ENCODE assay signal across 8 cellular contexts in genomic region chr9:134325813-134326753, GRCh38. TPM values are rescaled to one million over a fixed set of nuclear protein-coding genes. Genes with fewer than 3 reads are reported as not detected.
DNase-seq lines count a peak whose midpoint lies in the region; ATAC-seq, FAIRE-seq and TF ChIP-seq lines count a peak whose summit lies in the region.

TSS of gene RXRA (plus strand) at chr9:134326455. CDS start at chr9:134326632, 177 bp downstream.

- peak in 1 of 3 experiments; percentile 19; a peak in 1 of 4 replicates for TF ChIP-seq CTCF in H1 (IDR thresholded peaks at IDR 0.05; ENCODE audit: control extremely low read depth in 1 of 3, insufficient read depth in 1 of 3, low read depth in 1 of 3, low read length in 3 of 3)

- H3K4me1 Mint-ChIP-seq in activated CD8-positive, alpha-beta memory T cell treated with anti-CD3 and anti-CD28 coated beads, Interleukin-2, amount 10 ng/mL, durations not matched to agents 7 days and 5 days: peaks cover 2% of the 10 kb centered on the region

- no peak for TF ChIP-seq RAD21 in H1 (IDR thresholded peaks at IDR 0.05 in 1 of 2, conservative IDR thresholded peaks at IDR 0.05 in 1 of 2; ENCODE audit: low read depth in 2 of 2, low read length in 2 of 2)

- H3K27ac ChIP-seq in ACC112 (ENCODE audit: low read depth, low read length): peak within 1 kb of the TSS; percentile 46
- no peak within 1 kb of the TSS for H3K27ac ChIP-seq in H1 (ENCODE audit: low read depth, low read length)

- peaks cover 13% of the 10 kb centered on the region for H3K79me1 ChIP-seq in H1 (ENCODE audit: low read depth, low read length)

- H3K4me3 ChIP-seq in ACC112 (ENCODE audit: low read depth, low read length) (peak within 1 kb of the TSS; percentile 99), H1 (ENCODE audit: extremely low read depth in 1 of 4, insufficient read depth in 2 of 4, low read depth in 3 of 4, low read length in 4 of 4) (peak within 1 kb of the TSS; percentile 63 to 81 (median 70))

- H2BK12ac ChIP-seq in H1 (ENCODE audit: low read depth, low read length): peak within 1 kb of the TSS; percentile 80; the same call in 1 of the 2 replicates

- no peak within 1 kb of the TSS for H2AK5ac ChIP-seq in H1 (ENCODE audit: low read depth, low read length)

- H3K9me3 Mint-ChIP-seq in activated CD8-positive, alpha-beta memory T cell treated with anti-CD3 and anti-CD28 coated beads, Interleukin-2, amount 10 ng/mL, durations not matched to agents 7 days and 5 days (ENCODE audit: low read depth): no peaks in the 10 kb centered on the region

- POLR2A ChIA-PET in H1 (lab: Charles Lee; ENCODE audit: partially characterized antibody): interaction anchor here (0.7 to 1.6 kb wide), 6 partner anchors 24 to 335 kb away, joined by 3 to 5 read pairs (median 3); no protein-coding TSS in a partner anchor

- no peak within 1 kb of the TSS for H3K27ac Mint-ChIP-seq in activated CD8-positive, alpha-beta memory T cell treated with anti-CD3 and anti-CD28 coated beads, Interleukin-2, amount 10 ng/mL, durations not matched to agents 7 days and 5 days

- peak within 1 kb of the TSS; percentile 86 to 90 for H3K4me2 ChIP-seq in H1 (ENCODE audit: insufficient read depth in 1 of 2, low read depth in 2 of 2, low read length in 2 of 2)

- no peak within 1 kb of the TSS for H2BK20ac ChIP-seq in H1 (ENCODE audit: low read length)

- peaks cover 9 to 14% of the 10 kb centered on the region in 2 experiments for H4K20me1 ChIP-seq in H1 (replicated peaks in 1 of 2; ENCODE audit: control insufficient read depth in 1 of 2, insufficient read depth in 2 of 2, low read length in 2 of 2)

- H3K27me3 ChIP-seq in ACC112 (ENCODE audit: insufficient read depth, low read length) (no peaks in the 10 kb centered on the region), H1 (replicated peaks in 1 of 4; ENCODE audit: control insufficient read depth in 3 of 4, extremely low read depth in 1 of 4, insufficient read depth in 3 of 4, low read length in 3 of 4) (peaks cover 0 to 6% (median 2%) of the 10 kb centered on the region in 4 experiments; a peak in 2 of 7 replicates)

- H3K23me2 ChIP-seq in H1 (ENCODE audit: low read depth, low read length): peaks cover 10% of the 10 kb centered on the region; the same call in 1 of the 2 replicates

- H3K4ac ChIP-seq in H1 (replicated peaks; ENCODE audit: insufficient read length, low read depth, low read length): peak within 1 kb of the TSS; percentile 94

- H3K9me3 ChIP-seq in H1 (ENCODE audit: insufficient read depth in 2 of 2, low read depth in 1 of 2, low read length in 1 of 2): no peaks in the 10 kb centered on the region

- peak within 1 kb of the TSS; percentile 92 for H2BK120ac ChIP-seq in H1 (replicated peaks; ENCODE audit: low read depth, low read length)

- peaks cover 42% of the 10 kb centered on the region for H3K27me3 Mint-ChIP-seq in activated CD8-positive, alpha-beta memory T cell treated with anti-CD3 and anti-CD28 coated beads, Interleukin-2, amount 10 ng/mL, durations not matched to agents 7 days and 5 days

- peaks cover 43% of the 10 kb centered on the region for H3K79me2 ChIP-seq in ACC112 (ENCODE audit: control insufficient read depth, insufficient read depth, low read length, unreplicated experiment)
- peaks cover 7 to 36% of the 10 kb centered on the region in 2 experiments; a peak in 3 of 4 replicates for H3K79me2 ChIP-seq in H1 (ENCODE audit: control insufficient read depth in 1 of 2, insufficient read depth in 2 of 2, low read length in 2 of 2)

- FAIRE-seq in GM19239 (lab: Jason Lieb, UNC) (no peak), H1 (lab: Jason Lieb, UNC) (no peak)

- CTCF ChIA-PET in activated CD8-positive, alpha-beta memory T cell treated with anti-CD3 and anti-CD28 coated beads, Interleukin-2, amount 10 ng/mL, durations not matched to agents 7 days and 5 days (lab: Charles Lee): no interaction called here
- CTCF ChIA-PET in H1 (lab: Charles Lee; ENCODE audit: partially characterized antibody): interaction anchor here (0.9 kb wide), 1 partner anchor 155 kb away, joined by 3 read pairs; no protein-coding TSS in a partner anchor

- no peak within 1 kb of the TSS for H3K23ac ChIP-seq in H1 (ENCODE audit: insufficient read length)

- peak within 1 kb of the TSS; percentile 98 for H4K91ac ChIP-seq in H1 (replicated peaks; ENCODE audit: insufficient read length, low read length)

- peaks cover 30% of the 10 kb centered on the region for H3K4me1 ChIP-seq in ACC112 (ENCODE audit: control insufficient read depth, insufficient read depth, low read length, unreplicated experiment)
- H3K4me1 ChIP-seq in H1 (replicated peaks in 1 of 4; ENCODE audit: control insufficient read depth in 3 of 4, insufficient read depth in 4 of 4, low read length in 3 of 4): peaks cover 0 to 45% (median 25%) of the 10 kb centered on the region in 4 experiments; a peak in 6 of 7 replicates

- peak within 1 kb of the TSS; percentile 88; the same call in 1 of the 2 replicates for H2BK15ac ChIP-seq in H1 (ENCODE audit: low read length)

- H4K8ac ChIP-seq in H1 (ENCODE audit: extremely low read depth, insufficient read depth, low read length): peak within 1 kb of the TSS; percentile 88

- H3K36me3 Mint-ChIP-seq in activated CD8-positive, alpha-beta memory T cell treated with anti-CD3 and anti-CD28 coated beads, Interleukin-2, amount 10 ng/mL, durations not matched to agents 7 days and 5 days: no peaks in the 10 kb centered on the region

- no peak for TF ChIP-seq EP300 in H1 (IDR thresholded peaks at IDR 0.05; ENCODE audit: borderline replicate concordance in 1 of 2, low read depth in 2 of 2, low read length in 2 of 2)

- TF ChIP-seq POLR2A in H1 (IDR thresholded peaks at IDR 0.05; ENCODE audit: control extremely low read depth in 1 of 2, low read depth in 2 of 2, low read length in 2 of 2): peak in 1 of 2 experiments; percentile 42; a peak in 1 of 3 replicates

- peak within 1 kb of the TSS; percentile 59 for H3K56ac ChIP-seq in H1 (replicated peaks; ENCODE audit: insufficient read length, low read depth, low read length)

- no peak within 1 kb of the TSS for H3K14ac ChIP-seq in H1 (ENCODE audit: insufficient read length)

- H2AFZ ChIP-seq in ACC112 (ENCODE audit: low read length, unreplicated experiment): peak within 1 kb of the TSS; percentile 90
- H2AFZ ChIP-seq in H1 (ENCODE audit: low read length): no peak within 1 kb of the TSS

- peak within 1 kb of the TSS; percentile 87 for H3K18ac ChIP-seq in H1 (ENCODE audit: extremely low read depth, low read length)

- H3K9ac ChIP-seq in H1 (replicated peaks in 1 of 4; ENCODE audit: extremely low read depth in 1 of 4, low read depth in 3 of 4, low read length in 3 of 4): peak within 1 kb of the TSS; percentile 34 to 83 (median 58); a peak in 6 of 7 replicates

- H4K5ac ChIP-seq in H1 (ENCODE audit: insufficient read length, low read depth, low read length): peak within 1 kb of the TSS; percentile 57

- 2% methylated on average over 9 of the region's 164 CpGs; no CpG with 5 or more reads in 1 of the 2 experiments for WGBS in H1 (ENCODE audit: extremely low coverage in 1 of 2, insufficient coverage in 1 of 2, insufficient read length in 1 of 2, insufficient replicate concordance in 2 of 2, low coverage in 1 of 2, low lambda C conversion rate in 2 of 2, missing lambda C conversion rate in 1 of 2), 2 experiments

- peak; percentile 37 for ATAC-seq in activated CD8-positive, alpha-beta memory T cell treated with anti-CD3 and anti-CD28 coated beads, Interleukin-2, amount 10 ng/mL, durations not matched to agents 7 days and 5 days

- no peak within 1 kb of the TSS; the same call in 1 of the 2 replicates for H2BK5ac ChIP-seq in H1 (ENCODE audit: low read depth, low read length)

- no peaks in the 10 kb centered on the region for H3K36me3 ChIP-seq in ACC112 (ENCODE audit: insufficient read depth, low read length)
- no peaks in the 10 kb centered on the region for H3K36me3 ChIP-seq in H1 (ENCODE audit: control insufficient read depth in 2 of 4, insufficient read depth in 4 of 4, low read length in 3 of 4)

- DNase-seq in GM19239 (ENCODE audit: insufficient read length, low spot score) (peak; percentile 74), NCI-H460 (ENCODE audit: extremely low read depth, low read depth) (peak; percentile 87), H1 (ENCODE audit: low read depth in 1 of 2, low spot score in 2 of 2) (peak in 1 of 2 experiments; percentile 66), lung microvascular endothelial cell (ENCODE audit: low read depth in 2 of 2) (peak; percentile 86 to 89), NCI-H146 treated with DMSO at 0.1 percent for 48 hours (lab: John Stamatoyannopoulos, UW; ENCODE audit: unreplicated experiment) (no peak)
- DNase-seq in activated CD8-positive, alpha-beta memory T cell treated with anti-CD3 and anti-CD28 coated beads, Interleukin-2, amount 10 ng/mL, durations not matched to agents 7 days and 5 days: no peak
- peak; percentile 44 to 69 (median 66) for DNase-seq in stimulated activated CD4-positive, alpha-beta T cell treated with anti-CD3 and anti-CD28 coated beads, TNF-alpha, amount 100 ng/mL, for 4 hours (ENCODE audit: low read depth in 3 of 3)

- peak within 1 kb of the TSS; percentile 26 for H3K4me3 Mint-ChIP-seq in activated CD8-positive, alpha-beta memory T cell treated with anti-CD3 and anti-CD28 coated beads, Interleukin-2, amount 10 ng/mL, durations not matched to agents 7 days and 5 days

TF ChIP-seq in H1, 55 proteins besides CTCF, POLR2A, EP300 and RAD21 (continues in another document):
- no peak for TF ChIP-seq CTBP2 (IDR thresholded peaks at IDR 0.05; ENCODE audit: borderline replicate concordance, insufficient read depth, insufficient read length, low read length)
- no peak for TF ChIP-seq TEAD4 (IDR thresholded peaks at IDR 0.05; ENCODE audit: low read depth, low read length)
- TF ChIP-seq MAFK (IDR thresholded peaks at IDR 0.05; ENCODE audit: low read depth, low read length): no peak
- TF ChIP-seq TAF7 (optimal IDR thresholded peaks at IDR 0.05; ENCODE audit: borderline replicate concordance, low read depth, low read length): peak; percentile 30
- TF ChIP-seq RBBP5 (IDR thresholded peaks at IDR 0.05; ENCODE audit: borderline replicate concordance, low read depth, low read length): 0 out of 2 replicates have a peak, but pooled peaks have one; percentile 36

RNA-seq across cellular contexts. Expression of gene RXRA, which starts in this region (rescaled TPM):
- 29.3 and 30.5 TPM in 2 replicates for total RNA-seq in NCI-H460 (2014; rRNA removed; shearing (Covaris generic))
- polyA plus RNA-seq in NCI-H460 (2014; cell fraction: nucleus; rRNA removed): 15.3 and 19.8 TPM in 2 replicates
- total RNA-seq in activated CD8-positive, alpha-beta memory T cell treated with anti-CD3 and anti-CD28 coated beads, Interleukin-2, amount 10 ng/mL, durations not matched to agents 7 days and 5 days: 1 to 10 TPM in 1 of 2 experiments, under 1 TPM in 1; 0.91 to 1.5 TPM
- total RNA-seq in H1 (2021; fragmentation: NEBNext Ultra II Directional; extraction: Animal tissue kit (Norgen Biotek cat#: 25700)): 28.1 and 29.4 TPM in 2 replicates
- 9.8 and 21.0 TPM in 2 replicates for polyA plus RNA-seq in H1 (2011; rRNA removed)
- polyA plus RNA-seq in H1 (2011; cell fraction: cytosol; rRNA removed): 14.3 TPM
- 27.1 TPM for polyA plus RNA-seq in H1 (2011; cell fraction: nucleus; rRNA removed)
- polyA plus RNA-seq in H1 (2012, experiment 1 of 2): 14.2 to 23.4 TPM (median 21.5 TPM) in 4 replicates
- 17.1 TPM for polyA plus RNA-seq in H1 (2012, experiment 2 of 2)
- 14.4 TPM for polyA plus RNA-seq in H1 (2013, experiment 1 of 2)
- polyA plus RNA-seq in H1 (2013, experiment 2 of 2): 14.7 TPM
- polyA minus RNA-seq in H1 (2011; rRNA and poly(A)+ RNA removed): 9.7 and 12.2 TPM in 2 replicates
- polyA minus RNA-seq in H1 (2011; cell fraction: cytosol; rRNA and poly(A)+ RNA removed): 14.5 TPM
- 13.4 TPM for polyA minus RNA-seq in H1 (2011; cell fraction: nucleus; rRNA and poly(A)+ RNA removed)
- total RNA-seq in lung microvascular endothelial cell: 10.9 and 14.9 TPM in 2 replicates

Comparison
In these comparisons a context has a peak if more than half of its experiments do, and no peak if none do; other contexts are left out.
1. DNase-seq: peak in GM19239 (single experiment), NCI-H460 (single experiment), lung microvascular endothelial cell (2 of 2) and stimulated activated CD4-positive, alpha-beta T cell treated with anti-CD3 and anti-CD28 coated beads, TNF-alpha, amount 100 ng/mL, for 4 hours (3 of 3); none in activated CD8-positive, alpha-beta memory T cell treated with anti-CD3 and anti-CD28 coated beads, Interleukin-2, amount 10 ng/mL, durations not matched to agents 7 days and 5 days (single experiment) and NCI-H146 treated with DMSO at 0.1 percent for 48 hours (single experiment).